ENCODE assay signal across 18 cellular contexts in genomic region chr16:56852401-56852730, GRCh38. TPM values are rescaled to one million over a fixed set of nuclear protein-coding genes. Genes with fewer than 3 reads are reported as not detected.
"Had no signal": no experiment of that assay in that cellular context is flagged by ENCODE, and none has a peak within 500 bp of the region (broad histone marks: within the 10 kb centered on the region; RNA-seq: fewer than 3 reads in every experiment).

No MANE protein-coding gene starts in this region.

- H3K27me3 Mint-ChIP-seq: activated CD4-positive, alpha-beta T cell treated with anti-CD3 and anti-CD28 coated beads, Interleukin-2, amount 10 ng/mL, durations not matched to agents 7 days and 5 days; central memory CD8-positive, alpha-beta T cell; stimulated activated memory B cell treated with anti-CD40 and anti-IgM and Interleukin-4, amounts not matched to agents 10 μg/mL and 1 μg/mL and 100 μg/mL, for 72 hours had no signal

- H3K9ac ChIP-seq: parathyroid adenoma had no signal

- H3K79me2 ChIP-seq: parathyroid adenoma had no signal

- H3K4me3 ChIP-seq: colonic mucosa, gastrocnemius medialis, heart left ventricle, lung, sigmoid colon, testis, upper lobe of left lung had no signal

- H3K4me3 Mint-ChIP-seq: activated CD4-positive, alpha-beta T cell treated with anti-CD3 and anti-CD28 coated beads, Interleukin-2, amount 10 ng/mL, durations not matched to agents 7 days and 5 days; activated naive CD4-positive, alpha-beta T cell treated with anti-CD3 and anti-CD28 coated beads for 36 hours; activated T-cell treated with anti-CD3 and anti-CD28 coated beads, Interleukin-2, amount 50 U/mL, for 4 hours; central memory CD8-positive, alpha-beta T cell; stimulated activated memory B cell treated with anti-CD40 and anti-IgM and Interleukin-4, amounts not matched to agents 10 μg/mL and 1 μg/mL and 100 μg/mL, for 72 hours had no signal

- H3K27me3 ChIP-seq: brain microvascular endothelial cell, colonic mucosa, gastrocnemius medialis, heart left ventricle, sigmoid colon, testis, upper lobe of left lung had no signal

- H3K4me1 ChIP-seq: colonic mucosa had no signal

- DNase-seq: activated CD4-positive, alpha-beta T cell treated with anti-CD3 and anti-CD28 coated beads, Interleukin-2, amount 10 ng/mL, durations not matched to agents 7 days and 5 days; activated CD8-positive, alpha-beta memory T cell treated with anti-CD3 and anti-CD28 coated beads, Interleukin-2, amount 50 U/mL, for 4 hours; activated naive CD4-positive, alpha-beta T cell treated with anti-CD3 and anti-CD28 coated beads for 36 hours; activated T-cell treated with anti-CD3 and anti-CD28 coated beads, Interleukin-2, amount 50 U/mL, for 4 hours; colonic mucosa; gastrocnemius medialis; stimulated activated CD4-positive, alpha-beta T cell treated with anti-CD3 and anti-CD28 coated beads, Interleukin-4, amount 100 ng/mL, for 4 hours; T-helper 9 cell; testis; upper lobe of left lung had no signal

- H3K36me3 Mint-ChIP-seq: stimulated activated memory B cell treated with anti-CD40 and anti-IgM and Interleukin-4, amounts not matched to agents 10 μg/mL and 1 μg/mL and 100 μg/mL, for 72 hours had no signal

- H3K27ac Mint-ChIP-seq: activated CD4-positive, alpha-beta T cell treated with anti-CD3 and anti-CD28 coated beads, Interleukin-2, amount 10 ng/mL, durations not matched to agents 7 days and 5 days; activated naive CD4-positive, alpha-beta T cell treated with anti-CD3 and anti-CD28 coated beads for 36 hours; stimulated activated memory B cell treated with anti-CD40 and anti-IgM and Interleukin-4, amounts not matched to agents 10 μg/mL and 1 μg/mL and 100 μg/mL, for 72 hours had no signal

- H3K9me3 ChIP-seq: colonic mucosa, gastrocnemius medialis, heart left ventricle, sigmoid colon, testis, upper lobe of left lung had no signal

- H3K36me3 ChIP-seq: brain microvascular endothelial cell, colonic mucosa, gastrocnemius medialis, heart left ventricle, sigmoid colon, upper lobe of left lung had no signal

- H3K27ac ChIP-seq: brain microvascular endothelial cell, colonic mucosa, gastrocnemius medialis, heart left ventricle, parathyroid adenoma, sigmoid colon, testis, upper lobe of left lung had no signal

- H3K9me3 Mint-ChIP-seq: activated T-cell treated with anti-CD3 and anti-CD28 coated beads, Interleukin-2, amount 50 U/mL, for 4 hours; central memory CD8-positive, alpha-beta T cell; stimulated activated memory B cell treated with anti-CD40 and anti-IgM and Interleukin-4, amounts not matched to agents 10 μg/mL and 1 μg/mL and 100 μg/mL, for 72 hours had no signal

RNA-seq across cellular contexts. Expression of gene SLC12A3, which starts 12.6 kb away (rescaled TPM):
- total RNA-seq: activated CD4-positive, alpha-beta T cell treated with anti-CD3 and anti-CD28 coated beads, Interleukin-2, amount 10 ng/mL, durations not matched to agents 7 days and 5 days; activated naive CD4-positive, alpha-beta T cell treated with anti-CD3 and anti-CD28 coated beads for 36 hours; activated T-cell treated with anti-CD3 and anti-CD28 coated beads, Interleukin-2, amount 50 U/mL, for 4 hours; colonic mucosa; gastrocnemius medialis; left lobe of liver; lung; sigmoid colon had no signal
- polyA plus RNA-seq: heart left ventricle had no signal
